22 cellular contexts compared by ENCODE assay signal in genomic region chr20:62023935-62024334, GRCh38. TPM values are rescaled to one million over a fixed set of nuclear protein-coding genes. Genes with fewer than 3 reads are reported as not detected.
DNase-seq lines count a peak whose midpoint lies in the region; ATAC-seq, FAIRE-seq and TF ChIP-seq lines count a peak whose summit lies in the region.
"Had no signal": no experiment of that assay in that cellular context is flagged by ENCODE, and none has a peak within 500 bp of the region (broad histone marks: within the 10 kb centered on the region; RNA-seq: fewer than 3 reads in every experiment).

No MANE protein-coding gene starts in this region.

- peaks cover 28 to 89% (median 81%) of the 10 kb centered on the region in 4 donors for H3K4me1 ChIP-seq in liver (ENCODE audit: control insufficient read depth in 4 of 4, insufficient read depth in 4 of 4, low read length in 3 of 4)

- H3K27me3 Mint-ChIP-seq in WTC11 (ENCODE audit: low read depth), result no peaks in the 10 kb centered on the region
- H3K27me3 Mint-ChIP-seq in activated CD4-positive, alpha-beta T cell treated with anti-CD3 and anti-CD28 coated beads, Interleukin-2, amount 10 ng/mL, durations not matched to agents 7 days and 5 days, result no peaks in the 10 kb centered on the region
- H3K27me3 Mint-ChIP-seq: CD4-positive, CD25-positive, alpha-beta regulatory T cell had no signal

- CTCF ChIA-PET in WTC11 (lab: Charles Lee), result interaction anchor here (1.1 kb wide), 1 partner anchor 133 kb away, joined by 3 read pairs; no protein-coding TSS in a partner anchor
- CTCF ChIA-PET in activated CD4-positive, alpha-beta T cell treated with anti-CD3 and anti-CD28 coated beads, Interleukin-2, amount 10 ng/mL, durations not matched to agents 7 days and 5 days (lab: Charles Lee), result no interaction called here

- no peak overlapping the region for H3K4me3 ChIP-seq in liver (ENCODE audit: low read depth in 1 of 3, low read length in 3 of 3)
- H3K4me3 ChIP-seq: GM12878 had no signal

- no peak for TF ChIP-seq RAD21 in liver (IDR thresholded peaks at IDR 0.05)

- no peak overlapping the region for H3K9ac ChIP-seq in liver (ENCODE audit: low read depth in 1 of 2, low read length in 2 of 2)

- ATAC-seq in WTC11, result no peak
- no peak for ATAC-seq in stimulated activated effector memory CD8-positive, alpha-beta T cell treated with anti-CD3 and anti-CD28 coated beads, Interleukin-12 subunit alpha, Interleukin-12 subunit beta, amount 100 ng/mL, for 72 hours
- ATAC-seq: GM12878, HCT116 had no signal

- no peaks in the 10 kb centered on the region for H3K36me3 Mint-ChIP-seq in WTC11
- no peaks in the 10 kb centered on the region for H3K36me3 Mint-ChIP-seq in stimulated activated effector memory CD8-positive, alpha-beta T cell treated with anti-CD3 and anti-CD28 coated beads, Interleukin-12 subunit alpha, Interleukin-12 subunit beta, amount 100 ng/mL, for 72 hours
- H3K36me3 Mint-ChIP-seq in activated CD4-positive, alpha-beta T cell treated with anti-CD3 and anti-CD28 coated beads, Interleukin-2, amount 10 ng/mL, durations not matched to agents 7 days and 5 days (ENCODE audit: low read depth), result no peaks in the 10 kb centered on the region
- H3K36me3 Mint-ChIP-seq: CD8-positive, alpha-beta memory T cell had no signal

- no peak for DNase-seq in HTR-8/SVneo (ENCODE audit: insufficient read length, low spot score)
- no peak for DNase-seq in WTC11 (ENCODE audit: low spot score)
- DNase-seq in stimulated activated effector memory CD8-positive, alpha-beta T cell treated with anti-CD3 and anti-CD28 coated beads, Interleukin-12 subunit alpha, Interleukin-12 subunit beta, amount 100 ng/mL, for 72 hours (ENCODE audit: low spot score in 2 of 2), result no peak
- no peak for DNase-seq in activated CD4-positive, alpha-beta T cell treated with anti-CD3 and anti-CD28 coated beads, Interleukin-2, amount 10 ng/mL, durations not matched to agents 7 days and 5 days
- no peak for DNase-seq in kidney glomerular epithelial cell (lab: John Stamatoyannopoulos, UW)
- DNase-seq: ACHN; BE2C; C1 segment of cervical spinal cord; CD4-positive, CD25-positive, alpha-beta regulatory T cell; COR-L47; DMS 273 treated with DMSO at 0.1 percent for 48 hours; DMS53; DND-41; EL; GOT3; H7; HFFc6 had no signal

- H3K27ac ChIP-seq in liver (ENCODE audit: low read depth in 1 of 2, low read length in 2 of 2), result no peak overlapping the region

- peak overlapping the region; percentile 18 for H3K27ac Mint-ChIP-seq in WTC11
- H3K27ac Mint-ChIP-seq in stimulated activated effector memory CD8-positive, alpha-beta T cell treated with anti-CD3 and anti-CD28 coated beads, Interleukin-12 subunit alpha, Interleukin-12 subunit beta, amount 100 ng/mL, for 72 hours, result peak overlapping the region; percentile 54
- no peak overlapping the region for H3K27ac Mint-ChIP-seq in activated CD4-positive, alpha-beta T cell treated with anti-CD3 and anti-CD28 coated beads, Interleukin-2, amount 10 ng/mL, durations not matched to agents 7 days and 5 days
- H3K27ac Mint-ChIP-seq: HFFc6 had no signal

- H3K9me3 ChIP-seq in liver (ENCODE audit: control insufficient read depth in 4 of 4, low read length in 3 of 4), result no peaks in the 10 kb centered on the region
- H3K9me3 ChIP-seq: BE2C had no signal

- H3K27me3 ChIP-seq in liver (ENCODE audit: control insufficient read depth in 4 of 4, insufficient read depth in 4 of 4, low read length in 3 of 4), result no peaks in the 10 kb centered on the region
- H3K27me3 ChIP-seq: BE2C had no signal

- no peaks in the 10 kb centered on the region for H3K36me3 ChIP-seq in liver (ENCODE audit: control insufficient read depth in 4 of 4, insufficient read depth in 3 of 4, low read depth in 1 of 4, low read length in 3 of 4)
- H3K36me3 ChIP-seq: BE2C had no signal

- WGBS in liver, result 53% methylated on average over 11 of the region's 11 CpGs

- H3K4me3 Mint-ChIP-seq in WTC11, result no peak overlapping the region
- H3K4me3 Mint-ChIP-seq in stimulated activated effector memory CD8-positive, alpha-beta T cell treated with anti-CD3 and anti-CD28 coated beads, Interleukin-12 subunit alpha, Interleukin-12 subunit beta, amount 100 ng/mL, for 72 hours, result no peak overlapping the region
- no peak overlapping the region for H3K4me3 Mint-ChIP-seq in activated CD4-positive, alpha-beta T cell treated with anti-CD3 and anti-CD28 coated beads, Interleukin-2, amount 10 ng/mL, durations not matched to agents 7 days and 5 days
- H3K4me3 Mint-ChIP-seq: CD4-positive, CD25-positive, alpha-beta regulatory T cell; CD8-positive, alpha-beta memory T cell; HFFc6 had no signal

- H3K9me3 Mint-ChIP-seq in WTC11, result no peaks in the 10 kb centered on the region
- H3K9me3 Mint-ChIP-seq in stimulated activated effector memory CD8-positive, alpha-beta T cell treated with anti-CD3 and anti-CD28 coated beads, Interleukin-12 subunit alpha, Interleukin-12 subunit beta, amount 100 ng/mL, for 72 hours, result no peaks in the 10 kb centered on the region
- H3K9me3 Mint-ChIP-seq in activated CD4-positive, alpha-beta T cell treated with anti-CD3 and anti-CD28 coated beads, Interleukin-2, amount 10 ng/mL, durations not matched to agents 7 days and 5 days, result no peaks in the 10 kb centered on the region
- H3K9me3 Mint-ChIP-seq: CD4-positive, CD25-positive, alpha-beta regulatory T cell; CD8-positive, alpha-beta memory T cell; HFFc6 had no signal

- POLR2A ChIA-PET in WTC11 (lab: Charles Lee), result no interaction called here
- POLR2A ChIA-PET in activated CD4-positive, alpha-beta T cell treated with anti-CD3 and anti-CD28 coated beads, Interleukin-2, amount 10 ng/mL, durations not matched to agents 7 days and 5 days (lab: Charles Lee), result no interaction called here

- peak; percentile 44 for FAIRE-seq in HTR-8/SVneo (lab: Jason Lieb, UNC)
- FAIRE-seq: A204.1, GM12878 had no signal

- H3K4me1 Mint-ChIP-seq in WTC11, result peaks cover 50% of the 10 kb centered on the region
- peaks cover 48% of the 10 kb centered on the region for H3K4me1 Mint-ChIP-seq in stimulated activated effector memory CD8-positive, alpha-beta T cell treated with anti-CD3 and anti-CD28 coated beads, Interleukin-12 subunit alpha, Interleukin-12 subunit beta, amount 100 ng/mL, for 72 hours
- peaks cover 22% of the 10 kb centered on the region for H3K4me1 Mint-ChIP-seq in activated CD4-positive, alpha-beta T cell treated with anti-CD3 and anti-CD28 coated beads, Interleukin-2, amount 10 ng/mL, durations not matched to agents 7 days and 5 days

- TF ChIP-seq CTCF in WTC11 (IDR thresholded peaks at IDR 0.05) (no peak), liver (IDR thresholded peaks at IDR 0.05; ENCODE audit: low read depth, low read length, missing input control) (no peak)

TF ChIP-seq in WTC11, 78 proteins besides CTCF, POLR2A, EP300 and RAD21:
- TF ChIP-seq NFATC4 (CRISPR knock-in tag; IDR thresholded peaks at IDR 0.05), result no peak
- TF ChIP-seq, protein P1, sequence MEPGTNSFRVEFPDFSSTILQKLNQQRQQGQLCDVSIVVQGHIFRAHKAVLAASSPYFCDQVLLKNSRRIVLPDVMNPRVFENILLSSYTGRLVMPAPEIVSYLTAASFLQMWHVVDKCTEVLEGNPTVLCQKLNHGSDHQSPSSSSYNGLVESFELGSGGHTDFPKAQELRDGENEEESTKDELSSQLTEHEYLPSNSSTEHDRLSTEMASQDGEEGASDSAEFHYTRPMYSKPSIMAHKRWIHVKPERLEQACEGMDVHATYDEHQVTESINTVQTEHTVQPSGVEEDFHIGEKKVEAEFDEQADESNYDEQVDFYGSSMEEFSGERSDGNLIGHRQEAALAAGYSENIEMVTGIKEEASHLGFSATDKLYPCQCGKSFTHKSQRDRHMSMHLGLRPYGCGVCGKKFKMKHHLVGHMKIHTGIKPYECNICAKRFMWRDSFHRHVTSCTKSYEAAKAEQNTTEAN (CRISPR knock-in tag; IDR thresholded peaks at IDR 0.05), result no peak
- no peak for TF ChIP-seq NR2C2 (CRISPR knock-in tag; IDR thresholded peaks at IDR 0.05)
- TF ChIP-seq ZNF263 (CRISPR knock-in tag; IDR thresholded peaks at IDR 0.05; ENCODE audit: low read depth), result no peak
- TF ChIP-seq NFYB (CRISPR knock-in tag; conservative IDR thresholded peaks at IDR 0.05; ENCODE audit: low read depth), result no peak

TF ChIP-seq in liver, 16 proteins besides CTCF, POLR2A, EP300 and RAD21 (continues in another document):
- TF ChIP-seq HNF4G (IDR thresholded peaks at IDR 0.05), result peak; percentile 18
- TF ChIP-seq JUND (IDR thresholded peaks at IDR 0.05), result no peak
- TF ChIP-seq ATF3 (IDR thresholded peaks at IDR 0.05), result no peak
- TF ChIP-seq FOXA1 (IDR thresholded peaks at IDR 0.05), result no peak
- TF ChIP-seq NR2F2 (IDR thresholded peaks at IDR 0.05), result no peak
- TF ChIP-seq YY1 (IDR thresholded peaks at IDR 0.05), result no peak
- TF ChIP-seq, protein P2, sequence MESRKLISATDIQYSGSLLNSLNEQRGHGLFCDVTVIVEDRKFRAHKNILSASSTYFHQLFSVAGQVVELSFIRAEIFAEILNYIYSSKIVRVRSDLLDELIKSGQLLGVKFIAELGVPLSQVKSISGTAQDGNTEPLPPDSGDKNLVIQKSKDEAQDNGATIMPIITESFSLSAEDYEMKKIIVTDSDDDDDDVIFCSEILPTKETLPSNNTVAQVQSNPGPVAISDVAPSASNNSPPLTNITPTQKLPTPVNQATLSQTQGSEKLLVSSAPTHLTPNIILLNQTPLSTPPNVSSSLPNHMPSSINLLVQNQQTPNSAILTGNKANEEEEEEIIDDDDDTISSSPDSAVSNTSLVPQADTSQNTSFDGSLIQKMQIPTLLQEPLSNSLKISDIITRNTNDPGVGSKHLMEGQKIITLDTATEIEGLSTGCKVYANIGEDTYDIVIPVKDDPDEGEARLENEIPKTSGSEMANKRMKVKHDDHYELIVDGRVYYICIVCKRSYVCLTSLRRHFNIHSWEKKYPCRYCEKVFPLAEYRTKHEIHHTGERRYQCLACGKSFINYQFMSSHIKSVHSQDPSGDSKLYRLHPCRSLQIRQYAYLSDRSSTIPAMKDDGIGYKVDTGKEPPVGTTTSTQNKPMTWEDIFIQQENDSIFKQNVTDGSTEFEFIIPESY (IDR thresholded peaks at IDR 0.05), result no peak
- TF ChIP-seq HNF4A (conservative IDR thresholded peaks at IDR 0.05), result peak; percentile 62 to 63
- peak; percentile 6 to 15 for TF ChIP-seq RXRA (IDR thresholded peaks at IDR 0.05)
- TF ChIP-seq SP1 (IDR thresholded peaks at IDR 0.05), result peak; percentile 35
- TF ChIP-seq, protein P3, sequence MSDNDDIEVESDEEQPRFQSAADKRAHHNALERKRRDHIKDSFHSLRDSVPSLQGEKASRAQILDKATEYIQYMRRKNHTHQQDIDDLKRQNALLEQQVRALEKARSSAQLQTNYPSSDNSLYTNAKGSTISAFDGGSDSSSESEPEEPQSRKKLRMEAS (IDR thresholded peaks at IDR 0.05), result no peak
- no peak for TF ChIP-seq EGR1 (IDR thresholded peaks at IDR 0.05; ENCODE audit: low read depth in 2 of 2)

RNA-seq across cellular contexts. Expression of gene TAF4, which starts 41.7 kb away (rescaled TPM):
- total RNA-seq in WTC11 (2021) (31.0 to 34.4 TPM (median 33.7 TPM) in 3 replicates), liver (10 to 100 TPM in 1 of 2 donors, 1 to 10 TPM in 1; 7.3 to 11.8 TPM)
- polyA plus RNA-seq in liver, result 1 to 10 TPM; 2.0 to 3.8 TPM
- 10 to 100 TPM; 24.2 to 32.0 TPM for total RNA-seq in activated CD4-positive, alpha-beta T cell treated with anti-CD3 and anti-CD28 coated beads, Interleukin-2, amount 10 ng/mL, durations not matched to agents 7 days and 5 days
